In the genomic region with DNA sequence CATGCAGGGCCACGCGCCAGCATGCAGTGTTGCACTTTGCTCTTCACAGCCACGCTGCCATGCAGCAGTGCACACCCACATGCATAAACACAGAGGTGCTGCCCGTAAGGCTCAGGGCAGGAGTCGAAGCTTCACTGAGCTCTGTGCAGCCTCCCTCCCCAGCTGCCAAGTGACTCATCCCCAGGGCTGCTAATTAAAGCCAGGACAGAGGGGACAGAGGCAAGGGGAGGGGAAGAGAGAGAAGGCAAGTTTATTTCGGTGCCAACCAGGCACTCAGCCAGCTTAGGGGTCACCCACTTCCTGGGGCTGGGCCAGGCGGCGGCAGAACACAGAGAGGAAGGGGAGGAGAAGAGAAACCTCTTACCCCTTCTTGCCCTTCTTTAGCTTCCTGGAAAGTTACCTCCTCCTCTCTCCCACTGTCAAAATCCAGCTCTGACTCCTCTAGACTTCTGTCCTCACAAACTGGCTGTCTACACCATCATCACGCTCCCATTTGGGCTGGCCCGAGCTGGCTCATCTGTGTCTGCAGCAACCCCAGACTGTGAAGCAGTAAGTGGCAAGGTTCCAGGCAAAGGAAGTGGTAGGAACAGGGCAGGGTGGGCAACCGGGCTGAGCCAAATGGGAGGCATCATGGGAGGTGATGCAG, we compare ENCODE assay signal across 8 cellular contexts. TPM values are rescaled to one million over a fixed set of nuclear protein-coding genes. Genes with fewer than 3 reads are reported as not detected.
DNase-seq lines count a peak whose midpoint lies in the region; ATAC-seq and TF ChIP-seq lines count a peak whose summit lies in the region.

No MANE protein-coding gene starts in this region.

- TF ChIP-seq RAD21 in neural cell (conservative IDR thresholded peaks at IDR 0.05), result no peak

- no peaks in the 10 kb centered on the region for H3K9me3 ChIP-seq in neural cell (ENCODE audit: low read length)
- no peaks in the 10 kb centered on the region for H3K9me3 ChIP-seq in testis

- ATAC-seq in HG02798 (IDR thresholded peaks at IDR 0.05; ENCODE audit: poor library complexity, unreplicated experiment) (no peak), GM21360 (IDR thresholded peaks at IDR 0.05; ENCODE audit: unreplicated experiment) (no peak)

- intact Hi-C loops in testis (cut with DNase I; ENCODE audit: low total_unique reads), result no loop called here

- DNase-seq in GM12865 (ENCODE audit: low read depth), result peak; percentile 7
- peak; percentile 58 for DNase-seq in NCI-H2227 (lab: John Stamatoyannopoulos, UW; ENCODE audit: unreplicated experiment)
- peak; percentile 36 for DNase-seq in activated T-cell treated with anti-CD3 and anti-CD28 coated beads, Interleukin-2, amount 50 U/mL, for 1 hour
- peak; percentile 73 for DNase-seq in fibroblast of gingiva (ENCODE audit: low read depth)
- DNase-seq in testis, result no peak

- H4K20me1 ChIP-seq in neural cell (ENCODE audit: insufficient read depth), result no peaks in the 10 kb centered on the region

- no peaks in the 10 kb centered on the region for H3K4me1 ChIP-seq in testis

- H3K36me3 ChIP-seq in neural cell (ENCODE audit: insufficient read depth, low read length) (no peaks in the 10 kb centered on the region), testis (ENCODE audit: low read depth, missing control alignments) (no peaks in the 10 kb centered on the region)

- 48 to 59% methylated on average over 10 to 11 of the region's 11 CpGs for WGBS in testis, 2 donors

- TF ChIP-seq CTCF in GM12865 (IDR thresholded peaks at IDR 0.05; ENCODE audit: insufficient read depth, low read depth, low read length, missing control alignments) (no peak), neural cell (IDR thresholded peaks at IDR 0.05; ENCODE audit: poor library complexity, severe bottlenecking) (no peak), testis (IDR thresholded peaks at IDR 0.05) (no peak)

- H3K9me2 ChIP-seq in neural cell (ENCODE audit: insufficient read depth, low read length), result no peaks in the 10 kb centered on the region

- no peak for TF ChIP-seq EP300 in neural cell (conservative IDR thresholded peaks at IDR 0.05; ENCODE audit: poor library complexity, severe bottlenecking)

- H3K4me3 ChIP-seq in GM12865 (ENCODE audit: low read depth, low read length) (no peak overlapping the region), neural cell (ENCODE audit: low read length) (no peak overlapping the region), testis (no peak overlapping the region)

- H3K27ac ChIP-seq in neural cell (ENCODE audit: low read length) (peak overlapping the region; percentile 57), testis (no peak overlapping the region)

- no peak overlapping the region for H2AFZ ChIP-seq in neural cell (ENCODE audit: low read depth, low read length)

- no peaks in the 10 kb centered on the region for H3K79me2 ChIP-seq in neural cell (replicated peaks; ENCODE audit: insufficient read depth, low read length)

- H3F3A ChIP-seq in neural cell (ENCODE audit: insufficient read depth, low read length, poor library complexity, severe bottlenecking), result no peaks in the 10 kb centered on the region

- no peak overlapping the region for H3K4me2 ChIP-seq in neural cell (ENCODE audit: low read length)

- H3K9ac ChIP-seq in neural cell (ENCODE audit: low read length), result peak overlapping the region; percentile 16

- no peaks in the 10 kb centered on the region for H3K27me3 ChIP-seq in neural cell (ENCODE audit: insufficient read depth, low read depth, low read length)
- no peaks in the 10 kb centered on the region for H3K27me3 ChIP-seq in testis

- TF ChIP-seq POLR2A in testis (IDR thresholded peaks at IDR 0.05), result no peak

TF ChIP-seq in neural cell, 6 proteins besides CTCF, POLR2A, EP300 and RAD21:
- TF ChIP-seq SMC3 (conservative IDR thresholded peaks at IDR 0.05; ENCODE audit: poor library complexity), result no peak
- TF ChIP-seq, protein P1, sequence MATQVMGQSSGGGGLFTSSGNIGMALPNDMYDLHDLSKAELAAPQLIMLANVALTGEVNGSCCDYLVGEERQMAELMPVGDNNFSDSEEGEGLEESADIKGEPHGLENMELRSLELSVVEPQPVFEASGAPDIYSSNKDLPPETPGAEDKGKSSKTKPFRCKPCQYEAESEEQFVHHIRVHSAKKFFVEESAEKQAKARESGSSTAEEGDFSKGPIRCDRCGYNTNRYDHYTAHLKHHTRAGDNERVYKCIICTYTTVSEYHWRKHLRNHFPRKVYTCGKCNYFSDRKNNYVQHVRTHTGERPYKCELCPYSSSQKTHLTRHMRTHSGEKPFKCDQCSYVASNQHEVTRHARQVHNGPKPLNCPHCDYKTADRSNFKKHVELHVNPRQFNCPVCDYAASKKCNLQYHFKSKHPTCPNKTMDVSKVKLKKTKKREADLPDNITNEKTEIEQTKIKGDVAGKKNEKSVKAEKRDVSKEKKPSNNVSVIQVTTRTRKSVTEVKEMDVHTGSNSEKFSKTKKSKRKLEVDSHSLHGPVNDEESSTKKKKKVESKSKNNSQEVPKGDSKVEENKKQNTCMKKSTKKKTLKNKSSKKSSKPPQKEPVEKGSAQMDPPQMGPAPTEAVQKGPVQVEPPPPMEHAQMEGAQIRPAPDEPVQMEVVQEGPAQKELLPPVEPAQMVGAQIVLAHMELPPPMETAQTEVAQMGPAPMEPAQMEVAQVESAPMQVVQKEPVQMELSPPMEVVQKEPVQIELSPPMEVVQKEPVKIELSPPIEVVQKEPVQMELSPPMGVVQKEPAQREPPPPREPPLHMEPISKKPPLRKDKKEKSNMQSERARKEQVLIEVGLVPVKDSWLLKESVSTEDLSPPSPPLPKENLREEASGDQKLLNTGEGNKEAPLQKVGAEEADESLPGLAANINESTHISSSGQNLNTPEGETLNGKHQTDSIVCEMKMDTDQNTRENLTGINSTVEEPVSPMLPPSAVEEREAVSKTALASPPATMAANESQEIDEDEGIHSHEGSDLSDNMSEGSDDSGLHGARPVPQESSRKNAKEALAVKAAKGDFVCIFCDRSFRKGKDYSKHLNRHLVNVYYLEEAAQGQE (IDR thresholded peaks at IDR 0.05; ENCODE audit: borderline replicate concordance), result no peak
- TF ChIP-seq MXI1 (conservative IDR thresholded peaks at IDR 0.05; ENCODE audit: poor library complexity, severe bottlenecking), result no peak
- TF ChIP-seq EZH2 (IDR thresholded peaks at IDR 0.05; ENCODE audit: borderline replicate concordance, insufficient read depth, low read length, poor library complexity, severe bottlenecking), result no peak
- no peak for TF ChIP-seq POLR2AphosphoS5 (IDR thresholded peaks at IDR 0.05)

RNA-seq across cellular contexts. Expression of gene IQSEC2, which starts 6.2 kb away (rescaled TPM):
- polyA plus RNA-seq in neural cell (2.4 and 3.6 TPM in 2 replicates), testis (ENCODE audit: insufficient read depth, low read depth, low replicate concordance) (19.3 TPM)
- 4.4 and 7.1 TPM in 2 replicates for polyA minus RNA-seq in neural cell
- total RNA-seq in testis, result 10 to 100 TPM; 15.6 to 19.9 TPM
